In genomic region chrX:86407371-86407770, GRCh38 we compare ENCODE assay signal across 35 cellular contexts.
"Had no signal": no experiment of that assay in that cellular context is flagged by ENCODE, and none has a peak within 500 bp of the region (broad histone marks: within the 10 kb centered on the region; RNA-seq: fewer than 3 reads in every experiment).

No MANE protein-coding gene starts in this region.

- H3K36me3 ChIP-seq: MG63 had no signal

- H3K4me3 ChIP-seq: MG63 had no signal

- H3K9me3 ChIP-seq: MG63 had no signal

- DNase-seq: Karpas-422, Kasumi-1, MG63, MM.1S, MV-4-11, NCI-H1048, NCI-H1092, NCI-H1092 treated with DMSO at 0.1 percent for 48 hours, NCI-H1105, NCI-H1105 treated with DMSO at 0.1 percent for 48 hours, NCI-H1417, NCI-H1417 treated with DMSO at 0.1 percent for 48 hours, NCI-H1436, NCI-H1436 treated with DMSO at 0.1 percent for 48 hours, NCI-H146, NCI-H1694, NCI-H1694 treated with DMSO at 0.1 percent for 48 hours, NCI-H187, NCI-H187 treated with DMSO at 0.1 percent for 48 hours, NCI-H1930, NCI-H2029, NCI-H2029 treated with DMSO at 0.1 percent for 48 hours, NCI-H2081, NCI-H2081 treated with DMSO at 0.1 percent for 48 hours, NCI-H2107, NCI-H2171, NCI-H2171 treated with DMSO at 0.1 percent for 48 hours, NCI-H2227 treated with DMSO at 0.1 percent for 48 hours, NCI-H226, NCI-H345, NCI-H446, NCI-H446 treated with DMSO at 0.1 percent for 48 hours, NCI-H510A, NCI-H510A treated with DMSO at 0.1 percent for 48 hours, NCI-H524 had no signal

- H3K27me3 ChIP-seq: MG63 had no signal
